Comparison of ENCODE assay signal across 15 cellular contexts in genomic region chr10:28805390-28805789, GRCh38.
DNase-seq lines count a peak whose midpoint lies in the region; ATAC-seq and TF ChIP-seq lines count a peak whose summit lies in the region.
"Had no signal": no experiment of that assay in that cellular context is flagged by ENCODE, and none has a peak within 500 bp of the region (broad histone marks: within the 10 kb centered on the region; RNA-seq: fewer than 3 reads in every experiment).

No MANE protein-coding gene starts in this region.

- no peak overlapping the region for H3K14ac ChIP-seq in IMR-90 (replicated peaks; ENCODE audit: low read depth, low read length)
- no peak overlapping the region for H3K14ac ChIP-seq in mesenchymal stem cell (ENCODE audit: low read length in 2 of 2)

- POLR2A ChIA-PET in IMR-90 (lab: Charles Lee; ENCODE audit: unreplicated experiment), result interaction anchor here (0.5 kb wide), 1 partner anchor 8 kb away, joined by 6 read pairs; no protein-coding TSS in a partner anchor

- TF ChIP-seq RAD21 in IMR-90 (IDR thresholded peaks at IDR 0.05; ENCODE audit: low read length), result no peak

- H2BK120ac ChIP-seq in IMR-90 (ENCODE audit: low read depth, low read length) (no peak overlapping the region), mesenchymal stem cell (ENCODE audit: low read depth, low read length) (no peak overlapping the region)

- H3K23ac ChIP-seq in IMR-90 (ENCODE audit: low read depth, low read length), result no peak overlapping the region
- no peak overlapping the region for H3K23ac ChIP-seq in mesenchymal stem cell (ENCODE audit: low read length in 2 of 2)

- H3K4ac ChIP-seq in IMR-90 (ENCODE audit: low read depth, low read length) (no peak overlapping the region), mesenchymal stem cell (ENCODE audit: low read depth in 1 of 2, low read length in 2 of 2) (no peak overlapping the region)

- DNase-seq in IMR-90, result no peak
- no peak for DNase-seq in mesenchymal stem cell
- DNase-seq in uterus, result no peak
- no peak for DNase-seq in activated gamma-delta T cell treated with Interleukin-2 at 50 U/mL for 16 hours
- DNase-seq: Caco-2; CD4-positive, alpha-beta T cell; DMS153; DMS79; GDM1; HCEC 1CT had no signal

- H4K20me1 ChIP-seq in BLaER1, result no peaks in the 10 kb centered on the region
- H4K20me1 ChIP-seq in IMR-90 (ENCODE audit: insufficient read depth, low read length), result no peaks in the 10 kb centered on the region

- H3K27me3 ChIP-seq in BLaER1, result no peaks in the 10 kb centered on the region
- no peaks in the 10 kb centered on the region for H3K27me3 ChIP-seq in IMR-90 (ENCODE audit: control insufficient read depth, insufficient read depth, low read length)
- H3K27me3 ChIP-seq in mesenchymal stem cell (ENCODE audit: control insufficient read depth in 1 of 2, insufficient read depth in 1 of 2, low read length in 2 of 2), result peaks cover 5 to 28% of the 10 kb centered on the region in 2 experiments
- H3K27me3 ChIP-seq in uterus, result no peaks in the 10 kb centered on the region

- H3K79me1 ChIP-seq in IMR-90 (ENCODE audit: low read depth in 1 of 2, low read length in 2 of 2) (no peaks in the 10 kb centered on the region), mesenchymal stem cell (replicated peaks; ENCODE audit: low read length, poor library complexity, severe bottlenecking) (no peaks in the 10 kb centered on the region)

- H2BK15ac ChIP-seq in IMR-90 (ENCODE audit: low read depth, low read length), result no peak overlapping the region
- H2BK15ac ChIP-seq in mesenchymal stem cell (ENCODE audit: low read depth, poor library complexity, severe bottlenecking), result no peak overlapping the region

- intact Hi-C loops in IMR-90 (cut with micrococcal nuclease), result no loop called here
- intact Hi-C loops in uterus (cut with DNase I; ENCODE audit: low total_unique reads), result no loop called here

- H2AFZ ChIP-seq in IMR-90 (replicated peaks; ENCODE audit: low read length, poor library complexity) (no peak overlapping the region), mesenchymal stem cell (ENCODE audit: low read depth, low read length) (no peak overlapping the region)

- H2BK20ac ChIP-seq in IMR-90 (ENCODE audit: low read depth, low read length), result no peak overlapping the region

- ATAC-seq in IMR-90 (ENCODE audit: low read depth), result no peak
- ATAC-seq in GM18909 (IDR thresholded peaks at IDR 0.05; ENCODE audit: poor library complexity, unreplicated experiment), result no peak
- ATAC-seq: GM23338 had no signal

- H3K27ac ChIP-seq in BLaER1 (peak overlapping the region; percentile 96), IMR-90 (ENCODE audit: insufficient read depth, low read length) (no peak overlapping the region), mesenchymal stem cell (ENCODE audit: low read length, poor library complexity, severe bottlenecking) (no peak overlapping the region), uterus (peak overlapping the region; percentile 89 to 95)
- H3K27ac ChIP-seq: C4-2B, HL-60 had no signal

- H4K8ac ChIP-seq in IMR-90 (ENCODE audit: low read depth in 2 of 2, low read length in 2 of 2) (no peak overlapping the region), mesenchymal stem cell (ENCODE audit: low read length) (no peak overlapping the region)

- no peak overlapping the region for H2AK9ac ChIP-seq in IMR-90 (replicated peaks; ENCODE audit: low read depth, low read length, poor library complexity)

- peak overlapping the region; percentile 31 to 38 for H2BK12ac ChIP-seq in mesenchymal stem cell (ENCODE audit: low read length in 2 of 2)

- TF ChIP-seq CTCF in IMR-90 (conservative IDR thresholded peaks at IDR 0.05; ENCODE audit: low read depth, low read length) (no peak), uterus (IDR thresholded peaks at IDR 0.05) (no peak)

- H3K4me3 ChIP-seq in BLaER1, result no peak overlapping the region
- no peak overlapping the region for H3K4me3 ChIP-seq in IMR-90 (ENCODE audit: insufficient read depth, low read depth, low read length)
- H3K4me3 ChIP-seq in mesenchymal stem cell (ENCODE audit: insufficient read depth in 1 of 2, low read depth in 1 of 2, low read length in 2 of 2), result no peak overlapping the region
- no peak overlapping the region for H3K4me3 ChIP-seq in uterus
- H3K4me3 ChIP-seq: GM23338 had no signal

- H4K91ac ChIP-seq in IMR-90 (ENCODE audit: insufficient read depth, low read depth, low read length) (no peak overlapping the region), mesenchymal stem cell (ENCODE audit: low read length) (no peak overlapping the region)

- H3K9me3 ChIP-seq in BLaER1 (peaks cover 15% of the 10 kb centered on the region; the same call in 1 of the 2 replicates), IMR-90 (ENCODE audit: control insufficient read depth, insufficient read depth, low read length) (no peaks in the 10 kb centered on the region), mesenchymal stem cell (ENCODE audit: control insufficient read depth, low read length) (no peaks in the 10 kb centered on the region), uterus (no peaks in the 10 kb centered on the region)
- H3K9me3 ChIP-seq: Caco-2 had no signal

- H2BK5ac ChIP-seq in IMR-90 (ENCODE audit: low read depth, low read length, poor library complexity, severe bottlenecking) (no peak overlapping the region), mesenchymal stem cell (ENCODE audit: low read depth, low read length, poor library complexity, severe bottlenecking) (no peak overlapping the region)

- H3K18ac ChIP-seq in IMR-90 (ENCODE audit: low read depth, low read length), result no peak overlapping the region
- peak overlapping the region in 1 of 2 experiments; percentile 30 for H3K18ac ChIP-seq in mesenchymal stem cell (ENCODE audit: low read depth in 1 of 2, low read length in 2 of 2)

- BruUV-seq in IMR-90 (replicated peaks; lab: Mats Ljungman, UMichigan), result no TSS peak

- H3K56ac ChIP-seq in IMR-90 (ENCODE audit: extremely low read depth, insufficient read depth, low read length), result no peak overlapping the region

- H2AK5ac ChIP-seq in IMR-90 (ENCODE audit: low read depth, low read length) (no peak overlapping the region), mesenchymal stem cell (ENCODE audit: low read length, severe bottlenecking) (no peak overlapping the region)

- peak overlapping the region; percentile 91 for H3K4me2 ChIP-seq in BLaER1
- no peak overlapping the region for H3K4me2 ChIP-seq in IMR-90 (ENCODE audit: low read depth, low read length)
- no peak overlapping the region for H3K4me2 ChIP-seq in mesenchymal stem cell (ENCODE audit: low read length, poor library complexity, severe bottlenecking)
- H3K4me2 ChIP-seq: GM23338 had no signal

- peak overlapping the region; percentile 87; the same call in 1 of the 2 replicates for H3K9ac ChIP-seq in BLaER1
- no peak overlapping the region for H3K9ac ChIP-seq in IMR-90 (ENCODE audit: low read depth, low read length)
- H3K9ac ChIP-seq in mesenchymal stem cell (ENCODE audit: low read length), result no peak overlapping the region

- dilution Hi-C loops in IMR-90 (cut with HindIII; ENCODE audit: low sequenced_read_pairs, unreplicated experiment), result no loop called here

- no peaks in the 10 kb centered on the region for H3K36me3 ChIP-seq in BLaER1
- H3K36me3 ChIP-seq in IMR-90 (ENCODE audit: control insufficient read depth, insufficient read depth, low read length), result no peaks in the 10 kb centered on the region
- H3K36me3 ChIP-seq in mesenchymal stem cell (ENCODE audit: control insufficient read depth in 1 of 2, insufficient read depth in 2 of 2, low read depth in 1 of 2, low read length in 2 of 2), result no peaks in the 10 kb centered on the region
- no peaks in the 10 kb centered on the region for H3K36me3 ChIP-seq in uterus

- CTCF ChIA-PET in IMR-90 (lab: Yijun Ruan, JAX), result no interaction called here

- no peak for TF ChIP-seq POLR2A in IMR-90 (IDR thresholded peaks at IDR 0.05; ENCODE audit: low read depth, low read length)
- TF ChIP-seq POLR2A in uterus (IDR thresholded peaks at IDR 0.05), result no peak

- H4K5ac ChIP-seq in IMR-90 (ENCODE audit: low read depth, low read length), result no peak overlapping the region

- WGBS in IMR-90 (ENCODE audit: extremely low coverage in 2 of 2, insufficient read length in 1 of 2), 2 experiments, result no CpG with 5 or more reads among the region's 1 CpG
- WGBS in mesenchymal stem cell, result 100% methylated on average over 1 of the region's 1 CpG

- in situ Hi-C loops in IMR-90 (cut with MboI; ENCODE audit: low sequenced_read_pairs), result no loop called here

- peaks cover 95% of the 10 kb centered on the region for H3K4me1 ChIP-seq in BLaER1
- peaks cover 20% of the 10 kb centered on the region for H3K4me1 ChIP-seq in IMR-90 (ENCODE audit: control insufficient read depth, insufficient read depth, low read length)
- H3K4me1 ChIP-seq in mesenchymal stem cell (ENCODE audit: control insufficient read depth, insufficient read depth, low read depth, low read length), result no peaks in the 10 kb centered on the region
- no peaks in the 10 kb centered on the region for H3K4me1 ChIP-seq in uterus

- peaks cover 4% of the 10 kb centered on the region; the same call in 1 of the 2 replicates for H3K9me1 ChIP-seq in IMR-90 (ENCODE audit: insufficient read depth, low read length)

TF ChIP-seq in IMR-90, 13 proteins besides CTCF, POLR2A, EP300 and RAD21:
- no peak for TF ChIP-seq ELK1 (IDR thresholded peaks at IDR 0.05; ENCODE audit: borderline replicate concordance, low read depth, low read length)
- peak; percentile 66 for TF ChIP-seq CEBPB (IDR thresholded peaks at IDR 0.05; ENCODE audit: low read depth, low read length)

Comparison
In these comparisons a context has a peak if more than half of its experiments do, and no peak if none do; other contexts are left out.
1. H3K27ac ChIP-seq: peak in BLaER1 (single experiment) and uterus (2 of 2); none in IMR-90 (single experiment) and mesenchymal stem cell (single experiment).